2 cellular contexts compared by ENCODE assay signal in genomic region chr16:89730610-89731234, GRCh38.
TF ChIP-seq lines count a peak whose summit lies in the region.

No MANE protein-coding gene starts in this region.

TF ChIP-seq in GM23338, 12 proteins besides CTCF, POLR2A, EP300 and RAD21:
- TF ChIP-seq NANOG (IDR thresholded peaks at IDR 0.05; ENCODE audit: borderline replicate concordance), result no peak
TF ChIP-seq in GM23338: peak in this region for 0.

TF ChIP-seq in H1, 55 proteins besides CTCF, POLR2A, EP300 and RAD21:
- TF ChIP-seq EZH2 (IDR thresholded peaks at IDR 0.05; ENCODE audit: low read depth, low read length, severe bottlenecking) (no peak), TAF1 (IDR thresholded peaks at IDR 0.05; ENCODE audit: low read depth, low read length) (no peak), CHD1 (IDR thresholded peaks at IDR 0.05; ENCODE audit: low read depth, low read length) (no peak), POLR2AphosphoS5 (IDR thresholded peaks at IDR 0.05; ENCODE audit: low read depth, low read length) (peak; percentile 2; the same call in 1 of the 2 replicates), JUND (IDR thresholded peaks at IDR 0.05; ENCODE audit: low read length) (no peak), POU5F1 (IDR thresholded peaks at IDR 0.05; ENCODE audit: low read depth, low read length) (no peak)
